ENCODE assay signal across 1 cellular context in genomic region chr6:90458353-90459224, GRCh38.
TF ChIP-seq lines count a peak whose summit lies in the region.

No MANE protein-coding gene starts in this region.

TF ChIP-seq in K562, 482 proteins besides CTCF, POLR2A, EP300 and RAD21 (continued from another document and continues in another):
- TF ChIP-seq L3MBTL2 (IDR thresholded peaks at IDR 0.05) (peak; percentile 68), CREM (IDR thresholded peaks at IDR 0.05; ENCODE audit: low read depth) (peak; percentile 64), FOSL1 (tag; conservative IDR thresholded peaks at IDR 0.05) (peak; percentile 98), ZNF395 (CRISPR knock-in tag; IDR thresholded peaks at IDR 0.05) (peak; percentile 84; the same call in 1 of the 2 replicates), MAFF (IDR thresholded peaks at IDR 0.05; ENCODE audit: low read length) (peak; percentile 11; the same call in 1 of the 2 replicates), NFIC (IDR thresholded peaks at IDR 0.05) (peak; percentile 96), MYNN (IDR thresholded peaks at IDR 0.05) (peak; percentile 55; the same call in 1 of the 2 replicates), MYNN (CRISPR knock-in tag; IDR thresholded peaks at IDR 0.05) (no peak), IRF2 (CRISPR knock-in tag; IDR thresholded peaks at IDR 0.05) (no peak), ZBTB7A (IDR thresholded peaks at IDR 0.05; ENCODE audit: borderline replicate concordance, control insufficient read depth, low read depth, low read length) (peak; percentile 33; the same call in 1 of the 2 replicates), ELF4 (CRISPR knock-in tag; IDR thresholded peaks at IDR 0.05) (no peak), ZNF311 (CRISPR knock-in tag; IDR thresholded peaks at IDR 0.05) (0 out of 2 replicates have a peak, but pooled peaks have one; percentile 50), POLR2B (IDR thresholded peaks at IDR 0.05; ENCODE audit: low read depth, partially characterized antibody) (no peak), ZNF561 (CRISPR knock-in tag; conservative IDR thresholded peaks at IDR 0.05) (0 out of 2 replicates have a peak, but pooled peaks have one; percentile 39), SMAD4 (CRISPR knock-in tag; conservative IDR thresholded peaks at IDR 0.05) (peak; percentile 95), DPF2 (IDR thresholded peaks at IDR 0.05) (peak; percentile 87), ARID3A (IDR thresholded peaks at IDR 0.05; ENCODE audit: borderline replicate concordance, low read depth, low read length) (peak; percentile 79; the same call in 1 of the 2 replicates), NEUROD1 (IDR thresholded peaks at IDR 0.05; ENCODE audit: borderline replicate concordance, low read depth, low read length, partially characterized antibody) (peak; percentile 46), MAX (CRISPR knock-in tag; IDR thresholded peaks at IDR 0.05) (peak; percentile 54; the same call in 1 of the 2 replicates), AFF4 (CRISPR knock-in tag; IDR thresholded peaks at IDR 0.05) (peak; percentile 38; the same call in 1 of the 2 replicates), MITF (IDR thresholded peaks at IDR 0.05) (no peak), MIER1 (IDR thresholded peaks at IDR 0.05; ENCODE audit: low read depth) (no peak), RNF2 (IDR thresholded peaks at IDR 0.05) (peak; percentile 50; the same call in 1 of the 2 replicates), U2AF1 (optimal IDR thresholded peaks at IDR 0.05; ENCODE audit: low read depth, low read length) (no peak), GATA2 (CRISPR knock-in tag; IDR thresholded peaks at IDR 0.05) (peak; percentile 92), HDAC1 (IDR thresholded peaks at IDR 0.05) (peak in 1 of 2 experiments; percentile 54; a peak in 2 of 4 replicates), HDAC8 (tag; IDR thresholded peaks at IDR 0.05) (peak; percentile 79; the same call in 1 of the 2 replicates), ZBTB17 (CRISPR knock-in tag; IDR thresholded peaks at IDR 0.05) (0 out of 2 replicates have a peak, but pooled peaks have one; percentile 47), ZNF143 (CRISPR knock-in tag; IDR thresholded peaks at IDR 0.05) (peak; percentile 62; the same call in 1 of the 2 replicates), ZNF263 (CRISPR knock-in tag; IDR thresholded peaks at IDR 0.05; ENCODE audit: borderline replicate concordance) (no peak), ZNF41 (CRISPR knock-in tag; conservative IDR thresholded peaks at IDR 0.05) (peak; percentile 47; the same call in 1 of the 2 replicates), CREB5 (CRISPR knock-in tag; IDR thresholded peaks at IDR 0.05) (no peak), TEAD1 (CRISPR knock-in tag; IDR thresholded peaks at IDR 0.05) (peak; percentile 21 to 41; a peak in 2 of 4 replicates), POLR2G (IDR thresholded peaks at IDR 0.05; ENCODE audit: low read depth, low read length) (no peak), ZNF444 (CRISPR knock-in tag; IDR thresholded peaks at IDR 0.05) (no peak), VEZF1 (CRISPR knock-in tag; IDR thresholded peaks at IDR 0.05) (peak; percentile 49), THRB (CRISPR knock-in tag; conservative IDR thresholded peaks at IDR 0.05) (no peak; the same call in 1 of the 2 replicates)
- TF ChIP-seq, protein P1, sequence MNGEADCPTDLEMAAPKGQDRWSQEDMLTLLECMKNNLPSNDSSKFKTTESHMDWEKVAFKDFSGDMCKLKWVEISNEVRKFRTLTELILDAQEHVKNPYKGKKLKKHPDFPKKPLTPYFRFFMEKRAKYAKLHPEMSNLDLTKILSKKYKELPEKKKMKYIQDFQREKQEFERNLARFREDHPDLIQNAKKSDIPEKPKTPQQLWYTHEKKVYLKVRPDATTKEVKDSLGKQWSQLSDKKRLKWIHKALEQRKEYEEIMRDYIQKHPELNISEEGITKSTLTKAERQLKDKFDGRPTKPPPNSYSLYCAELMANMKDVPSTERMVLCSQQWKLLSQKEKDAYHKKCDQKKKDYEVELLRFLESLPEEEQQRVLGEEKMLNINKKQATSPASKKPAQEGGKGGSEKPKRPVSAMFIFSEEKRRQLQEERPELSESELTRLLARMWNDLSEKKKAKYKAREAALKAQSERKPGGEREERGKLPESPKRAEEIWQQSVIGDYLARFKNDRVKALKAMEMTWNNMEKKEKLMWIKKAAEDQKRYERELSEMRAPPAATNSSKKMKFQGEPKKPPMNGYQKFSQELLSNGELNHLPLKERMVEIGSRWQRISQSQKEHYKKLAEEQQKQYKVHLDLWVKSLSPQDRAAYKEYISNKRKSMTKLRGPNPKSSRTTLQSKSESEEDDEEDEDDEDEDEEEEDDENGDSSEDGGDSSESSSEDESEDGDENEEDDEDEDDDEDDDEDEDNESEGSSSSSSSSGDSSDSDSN (IDR thresholded peaks at IDR 0.05; ENCODE audit: borderline replicate concordance in 1 of 2, low read depth in 2 of 2, low read length in 2 of 2), result peak; percentile 34 to 49; a peak in 1 of 4 replicates
- TF ChIP-seq, protein P2, sequence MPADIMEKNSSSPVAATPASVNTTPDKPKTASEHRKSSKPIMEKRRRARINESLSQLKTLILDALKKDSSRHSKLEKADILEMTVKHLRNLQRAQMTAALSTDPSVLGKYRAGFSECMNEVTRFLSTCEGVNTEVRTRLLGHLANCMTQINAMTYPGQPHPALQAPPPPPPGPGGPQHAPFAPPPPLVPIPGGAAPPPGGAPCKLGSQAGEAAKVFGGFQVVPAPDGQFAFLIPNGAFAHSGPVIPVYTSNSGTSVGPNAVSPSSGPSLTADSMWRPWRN (IDR thresholded peaks at IDR 0.05; ENCODE audit: low read depth), result 0 out of 2 replicates have a peak, but pooled peaks have one; percentile 23
- TF ChIP-seq, protein P3, sequence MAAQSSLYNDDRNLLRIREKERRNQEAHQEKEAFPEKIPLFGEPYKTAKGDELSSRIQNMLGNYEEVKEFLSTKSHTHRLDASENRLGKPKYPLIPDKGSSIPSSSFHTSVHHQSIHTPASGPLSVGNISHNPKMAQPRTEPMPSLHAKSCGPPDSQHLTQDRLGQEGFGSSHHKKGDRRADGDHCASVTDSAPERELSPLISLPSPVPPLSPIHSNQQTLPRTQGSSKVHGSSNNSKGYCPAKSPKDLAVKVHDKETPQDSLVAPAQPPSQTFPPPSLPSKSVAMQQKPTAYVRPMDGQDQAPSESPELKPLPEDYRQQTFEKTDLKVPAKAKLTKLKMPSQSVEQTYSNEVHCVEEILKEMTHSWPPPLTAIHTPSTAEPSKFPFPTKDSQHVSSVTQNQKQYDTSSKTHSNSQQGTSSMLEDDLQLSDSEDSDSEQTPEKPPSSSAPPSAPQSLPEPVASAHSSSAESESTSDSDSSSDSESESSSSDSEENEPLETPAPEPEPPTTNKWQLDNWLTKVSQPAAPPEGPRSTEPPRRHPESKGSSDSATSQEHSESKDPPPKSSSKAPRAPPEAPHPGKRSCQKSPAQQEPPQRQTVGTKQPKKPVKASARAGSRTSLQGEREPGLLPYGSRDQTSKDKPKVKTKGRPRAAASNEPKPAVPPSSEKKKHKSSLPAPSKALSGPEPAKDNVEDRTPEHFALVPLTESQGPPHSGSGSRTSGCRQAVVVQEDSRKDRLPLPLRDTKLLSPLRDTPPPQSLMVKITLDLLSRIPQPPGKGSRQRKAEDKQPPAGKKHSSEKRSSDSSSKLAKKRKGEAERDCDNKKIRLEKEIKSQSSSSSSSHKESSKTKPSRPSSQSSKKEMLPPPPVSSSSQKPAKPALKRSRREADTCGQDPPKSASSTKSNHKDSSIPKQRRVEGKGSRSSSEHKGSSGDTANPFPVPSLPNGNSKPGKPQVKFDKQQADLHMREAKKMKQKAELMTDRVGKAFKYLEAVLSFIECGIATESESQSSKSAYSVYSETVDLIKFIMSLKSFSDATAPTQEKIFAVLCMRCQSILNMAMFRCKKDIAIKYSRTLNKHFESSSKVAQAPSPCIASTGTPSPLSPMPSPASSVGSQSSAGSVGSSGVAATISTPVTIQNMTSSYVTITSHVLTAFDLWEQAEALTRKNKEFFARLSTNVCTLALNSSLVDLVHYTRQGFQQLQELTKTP (IDR thresholded peaks at IDR 0.05; ENCODE audit: low read depth in 1 of 2, partially characterized antibody in 2 of 2), result peak in 1 of 2 experiments; percentile 24
